ENCODE assay signal across 8 cellular contexts in genomic region chr20:36050436-36051317, GRCh38.
DNase-seq lines count a peak whose midpoint lies in the region; TF ChIP-seq lines count a peak whose summit lies in the region.

No MANE protein-coding gene starts in this region.

- POLR2A ChIA-PET in HEK293 (lab: Yijun Ruan, JAX) = no interaction called here

- H3K4me1 Mint-ChIP-seq in activated naive CD4-positive, alpha-beta T cell treated with anti-CD3 and anti-CD28 coated beads, Interleukin-2, amount 10 ng/mL, durations not matched to agents 7 days and 5 days = peaks cover 46% of the 10 kb centered on the region

- H3K27ac ChIP-seq in HEK293 (ENCODE audit: extremely low read depth, low read depth, low read length) = peak overlapping the region; percentile 92

- peak overlapping the region; percentile 97 for H3K4me3 ChIP-seq in HEK293 (ENCODE audit: low read depth, low read length)

- peaks cover 26% of the 10 kb centered on the region for H3K36me3 Mint-ChIP-seq in activated naive CD4-positive, alpha-beta T cell treated with anti-CD3 and anti-CD28 coated beads, Interleukin-2, amount 10 ng/mL, durations not matched to agents 7 days and 5 days

- TF ChIP-seq CTCF in HEK293 (tag by site-specific recombination; IDR thresholded peaks at IDR 0.05) = no peak

- no peaks in the 10 kb centered on the region for H3K4me1 ChIP-seq in HEK293 (ENCODE audit: control insufficient read depth, insufficient read depth, low read length)

- H3K9me3 ChIP-seq in HEK293 (ENCODE audit: control insufficient read depth, insufficient read depth, low read depth, low read length) = no peaks in the 10 kb centered on the region

- in situ Hi-C loops in SK-MEL-5 (cut with HindIII; ENCODE audit: low pct_unique_long_range_greater_than_20kb, low sequenced_read_pairs) = no loop called here

- H3K36me3 ChIP-seq in HEK293 (ENCODE audit: control insufficient read depth in 2 of 2, insufficient read depth in 1 of 2, low read length in 2 of 2) = peaks cover 0 to 14% of the 10 kb centered on the region in 2 experiments; a peak in 1 of 3 replicates

- DNase-seq in GDM1 (lab: John Stamatoyannopoulos, UW) = peak; percentile 87
- peak; percentile 80 for DNase-seq in MV-4-11 (lab: John Stamatoyannopoulos, UW)
- peak; percentile 89 for DNase-seq in SK-MEL-5 (ENCODE audit: low read depth, low spot score)
- peak; percentile 94 for DNase-seq in activated naive CD4-positive, alpha-beta T cell treated with anti-CD3 and anti-CD28 coated beads, Interleukin-2, amount 10 ng/mL, durations not matched to agents 7 days and 5 days
- DNase-seq in globus pallidus (ENCODE audit: low spot score) = peak; percentile 87
- DNase-seq in nucleus accumbens (lab: John Stamatoyannopoulos, UW) = peak in 55 of 56 donors; percentile 57 to 95 (median 86)
- peak; percentile 87 for DNase-seq in superior temporal gyrus (ENCODE audit: extremely low spot score)

- no peaks in the 10 kb centered on the region for H3K9me3 Mint-ChIP-seq in activated naive CD4-positive, alpha-beta T cell treated with anti-CD3 and anti-CD28 coated beads, Interleukin-2, amount 10 ng/mL, durations not matched to agents 7 days and 5 days

- peaks cover 18% of the 10 kb centered on the region for H3K27me3 Mint-ChIP-seq in activated naive CD4-positive, alpha-beta T cell treated with anti-CD3 and anti-CD28 coated beads, Interleukin-2, amount 10 ng/mL, durations not matched to agents 7 days and 5 days

- peak overlapping the region; percentile 79 for H3K4me3 Mint-ChIP-seq in activated naive CD4-positive, alpha-beta T cell treated with anti-CD3 and anti-CD28 coated beads, Interleukin-2, amount 10 ng/mL, durations not matched to agents 7 days and 5 days

- CTCF ChIA-PET in HEK293 (lab: Yijun Ruan, JAX) = interaction anchor here (2.7 kb wide), 1 partner anchor 56 kb away, joined by 10 read pairs; no protein-coding TSS in a partner anchor
- CTCF ChIA-PET in activated naive CD4-positive, alpha-beta T cell treated with anti-CD3 and anti-CD28 coated beads, Interleukin-2, amount 10 ng/mL, durations not matched to agents 7 days and 5 days (lab: Charles Lee) = no interaction called here

- peak overlapping the region; percentile 94 for H3K27ac Mint-ChIP-seq in activated naive CD4-positive, alpha-beta T cell treated with anti-CD3 and anti-CD28 coated beads, Interleukin-2, amount 10 ng/mL, durations not matched to agents 7 days and 5 days

TF ChIP-seq in HEK293, 187 proteins besides CTCF, POLR2A, EP300 and RAD21 (continues in another document):
- no peak for TF ChIP-seq HOXC10 (CRISPR knock-in tag; IDR thresholded peaks at IDR 0.05)
- TF ChIP-seq PATZ1 (tag by site-specific recombination; IDR thresholded peaks at IDR 0.05) = peak; percentile 96
- no peak for TF ChIP-seq ZNF768 (tag by site-specific recombination; IDR thresholded peaks at IDR 0.05)
- TF ChIP-seq SP3 (tag by site-specific recombination; IDR thresholded peaks at IDR 0.05) = peak; percentile 71
- peak; percentile 48 for TF ChIP-seq ZBTB26 (tag by site-specific recombination; optimal IDR thresholded peaks at IDR 0.05)
- peak; percentile 78 for TF ChIP-seq ZNF394 (tag by site-specific recombination; IDR thresholded peaks at IDR 0.05; ENCODE audit: borderline replicate concordance)
- 0 out of 2 replicates have a peak, but pooled peaks have one; percentile 69 for TF ChIP-seq REPIN1 (tag by site-specific recombination; IDR thresholded peaks at IDR 0.05; ENCODE audit: low read depth)
- TF ChIP-seq, protein P1, sequence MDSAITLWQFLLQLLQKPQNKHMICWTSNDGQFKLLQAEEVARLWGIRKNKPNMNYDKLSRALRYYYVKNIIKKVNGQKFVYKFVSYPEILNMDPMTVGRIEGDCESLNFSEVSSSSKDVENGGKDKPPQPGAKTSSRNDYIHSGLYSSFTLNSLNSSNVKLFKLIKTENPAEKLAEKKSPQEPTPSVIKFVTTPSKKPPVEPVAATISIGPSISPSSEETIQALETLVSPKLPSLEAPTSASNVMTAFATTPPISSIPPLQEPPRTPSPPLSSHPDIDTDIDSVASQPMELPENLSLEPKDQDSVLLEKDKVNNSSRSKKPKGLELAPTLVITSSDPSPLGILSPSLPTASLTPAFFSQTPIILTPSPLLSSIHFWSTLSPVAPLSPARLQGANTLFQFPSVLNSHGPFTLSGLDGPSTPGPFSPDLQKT (IDR thresholded peaks at IDR 0.05; ENCODE audit: borderline replicate concordance, low read depth, low read length) = no peak
- TF ChIP-seq KLF8 (tag by site-specific recombination; IDR thresholded peaks at IDR 0.05) = peak; percentile 91
- TF ChIP-seq ZNF302 (tag by site-specific recombination; IDR thresholded peaks at IDR 0.05; ENCODE audit: low read depth) = no peak
- TF ChIP-seq MYNN (tag by site-specific recombination; IDR thresholded peaks at IDR 0.05; ENCODE audit: borderline replicate concordance) = no peak
- peak; percentile 80; the same call in 1 of the 2 replicates for TF ChIP-seq ZNF501 (tag by site-specific recombination; IDR thresholded peaks at IDR 0.05)
- TF ChIP-seq, protein P2, sequence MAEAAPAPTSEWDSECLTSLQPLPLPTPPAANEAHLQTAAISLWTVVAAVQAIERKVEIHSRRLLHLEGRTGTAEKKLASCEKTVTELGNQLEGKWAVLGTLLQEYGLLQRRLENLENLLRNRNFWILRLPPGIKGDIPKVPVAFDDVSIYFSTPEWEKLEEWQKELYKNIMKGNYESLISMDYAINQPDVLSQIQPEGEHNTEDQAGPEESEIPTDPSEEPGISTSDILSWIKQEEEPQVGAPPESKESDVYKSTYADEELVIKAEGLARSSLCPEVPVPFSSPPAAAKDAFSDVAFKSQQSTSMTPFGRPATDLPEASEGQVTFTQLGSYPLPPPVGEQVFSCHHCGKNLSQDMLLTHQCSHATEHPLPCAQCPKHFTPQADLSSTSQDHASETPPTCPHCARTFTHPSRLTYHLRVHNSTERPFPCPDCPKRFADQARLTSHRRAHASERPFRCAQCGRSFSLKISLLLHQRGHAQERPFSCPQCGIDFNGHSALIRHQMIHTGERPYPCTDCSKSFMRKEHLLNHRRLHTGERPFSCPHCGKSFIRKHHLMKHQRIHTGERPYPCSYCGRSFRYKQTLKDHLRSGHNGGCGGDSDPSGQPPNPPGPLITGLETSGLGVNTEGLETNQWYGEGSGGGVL (tag by site-specific recombination; IDR thresholded peaks at IDR 0.05) = no peak; the same call in 1 of the 2 replicates
- TF ChIP-seq ZNF48 (tag by site-specific recombination; IDR thresholded peaks at IDR 0.05) = no peak
- no peak for TF ChIP-seq ZNF623 (tag by site-specific recombination; IDR thresholded peaks at IDR 0.05)
- TF ChIP-seq ZNF221 (tag by site-specific recombination; IDR thresholded peaks at IDR 0.05; ENCODE audit: borderline replicate concordance) = no peak
- no peak for TF ChIP-seq ZNF707 (tag by site-specific recombination; IDR thresholded peaks at IDR 0.05)
- no peak for TF ChIP-seq ZNF280C (tag by site-specific recombination; IDR thresholded peaks at IDR 0.05)
- TF ChIP-seq OSR2 (tag by site-specific recombination; IDR thresholded peaks at IDR 0.05) = peak; percentile 21; the same call in 1 of the 2 replicates
- TF ChIP-seq SETDB1 (IDR thresholded peaks at IDR 0.05; ENCODE audit: insufficient read length, low read length) = no peak

Comparison
In these comparisons a context has a peak if more than half of its experiments do, and no peak if none do; other contexts are left out.
1. Peak in every context shown above with its lines: DNase-seq, H3K4me3 ChIP-seq and H3K27ac ChIP-seq.